In genomic region chr19:42005504-42005903, GRCh38 we compare ENCODE assay signal across 35 cellular contexts. TPM values are rescaled to one million over a fixed set of nuclear protein-coding genes. Genes with fewer than 3 reads are reported as not detected.
"Had no signal": no experiment of that assay in that cellular context is flagged by ENCODE, and none has a peak within 500 bp of the region (broad histone marks: within the 10 kb centered on the region; RNA-seq: fewer than 3 reads in every experiment).

No MANE protein-coding gene starts in this region.

- H3K36me3 Mint-ChIP-seq: activated CD4-positive, alpha-beta memory T cell treated with anti-CD3 and anti-CD28 coated beads for 36 hours; activated naive CD4-positive, alpha-beta T cell treated with anti-CD3 and anti-CD28 coated beads, Interleukin-2, amount 50 U/mL, for 72 hours; activated naive CD8-positive, alpha-beta T cell treated with anti-CD3 and anti-CD28 coated beads for 36 hours had no signal

- DNase-seq: activated B cell treated with CpG ODN at 0.5 μM for 24 hours; activated CD4-positive, alpha-beta memory T cell treated with anti-CD3 and anti-CD28 coated beads for 36 hours; activated CD4-positive, alpha-beta T cell treated with anti-CD3 and anti-CD28 coated beads for 4 hours; activated CD4-positive, alpha-beta T cell treated with anti-CD3 and anti-CD28 coated beads, Interleukin-2, amount 10 ng/mL, durations not matched to agents 24 days and 14 days; activated CD4-positive, alpha-beta T cell treated with anti-CD3 and anti-CD28 coated beads, Interleukin-2, amount 50 U/mL, for 1 hour; activated CD4-positive, alpha-beta T cell treated with anti-CD3 and anti-CD28 coated beads, Interleukin-2, amount 50 U/mL, for 4 hours; activated CD4-positive, CD25-positive, alpha-beta regulatory T cell treated with anti-CD3 and anti-CD28 coated beads, Interleukin-2, amount 50 U/mL, for 72 hours; activated CD8-positive, alpha-beta memory T cell treated with anti-CD3 and anti-CD28 coated beads, Interleukin-2, amount 50 U/mL, for 4 hours; activated CD8-positive, alpha-beta T cell treated with anti-CD3 and anti-CD28 coated beads for 36 hours; activated effector memory CD4-positive, alpha-beta T cell treated with anti-CD3 and anti-CD28 coated beads, Interleukin-2, amount 50 U/mL, for 16 hours; activated gamma-delta T cell treated with Interleukin-2 at 50 U/mL for 16 hours; activated naive CD4-positive, alpha-beta T cell; activated naive CD4-positive, alpha-beta T cell treated with anti-CD3 and anti-CD28 coated beads for 36 hours; activated naive CD4-positive, alpha-beta T cell treated with anti-CD3 and anti-CD28 coated beads, Interleukin-2, amount 50 U/mL, for 16 hours; activated naive CD8-positive, alpha-beta T cell treated with anti-CD3 and anti-CD28 coated beads for 36 hours; activated T-cell treated with anti-CD3 and anti-CD28 coated beads for 4 hours; activated T-cell treated with anti-CD3 and anti-CD28 coated beads, Interleukin-2, amount 50 U/mL, for 1 hour; activated T-cell treated with anti-CD3 and anti-CD28 coated beads, Interleukin-2, amount 50 U/mL, for 4 hours; activated T-cell treated with anti-CD3 and anti-CD28 coated beads, Interleukin-2, amount 50 U/mL, for 72 hours; adrenal gland; amniotic stem cell; aorta; body of pancreas; brain microvascular endothelial cell; central memory CD4-positive, alpha-beta T cell; T-helper 1 cell; T-helper 2 cell; T-helper 9 cell had no signal

- ATAC-seq: activated CD8-positive, alpha-beta T cell treated with anti-CD3 and anti-CD28 coated beads for 36 hours; activated naive CD4-positive, alpha-beta T cell treated with anti-CD3 and anti-CD28 coated beads, Interleukin-2, amount 50 U/mL, for 72 hours; activated T-cell treated with anti-CD3 and anti-CD28 coated beads, Interleukin-2, amount 50 U/mL, for 4 hours; activated T-cell treated with anti-CD3 and anti-CD28 coated beads, Interleukin-2, amount 50 U/mL, for 72 hours; activated T-helper 17 cell treated with anti-CD3 and anti-CD28 coated beads, Interleukin-2, amount 50 U/mL, for 72 hours; body of pancreas had no signal

- H3K4me3 Mint-ChIP-seq: activated B cell treated with CpG ODN at 0.5 μM for 24 hours; activated CD4-positive, alpha-beta memory T cell treated with anti-CD3 and anti-CD28 coated beads for 36 hours; activated CD4-positive, alpha-beta T cell treated with anti-CD3 and anti-CD28 coated beads, Interleukin-2, amount 10 ng/mL, durations not matched to agents 24 days and 14 days; activated CD8-positive, alpha-beta T cell treated with anti-CD3 and anti-CD28 coated beads for 36 hours; activated naive CD4-positive, alpha-beta T cell treated with anti-CD3 and anti-CD28 coated beads for 36 hours; activated naive CD8-positive, alpha-beta T cell treated with anti-CD3 and anti-CD28 coated beads for 36 hours; activated T-cell treated with anti-CD3 and anti-CD28 coated beads, Interleukin-2, amount 50 U/mL, for 4 hours; activated T-cell treated with anti-CD3 and anti-CD28 coated beads, Interleukin-2, amount 50 U/mL, for 72 hours; activated T-helper 1 cell treated with anti-CD3 and anti-CD28 coated beads, Interleukin-12 subunit alpha, Interleukin-12 subunit beta, Interleukin-2, Interleukin-4 antibody, amounts not matched to agents 30 ng/mL and 10 ng/mL and 1 ng/mL, durations not matched to agents 14 hours and 24 hours and 36 hours; activated T-helper 17 cell treated with anti-CD3 and anti-CD28 coated beads, Interleukin-2, amount 50 U/mL, for 72 hours; T-helper 1 cell treated with Interleukin-12 subunit alpha and Interleukin-12 subunit beta and Interleukin-4 antibody, amounts not matched to agents 30 μg/mL and 1 μg/mL, for 36 hours; T-helper 2 cell treated with Interferon-gamma antibody and Interleukin-4, amounts not matched to agents 5 μg/mL and 100 μg/mL, for 36 hours had no signal

- H3K4me3 ChIP-seq: adrenal gland, body of pancreas, breast epithelium had no signal

- H3K36me3 ChIP-seq: adrenal gland, brain microvascular endothelial cell, breast epithelium had no signal

- H3K9me3 ChIP-seq: adrenal gland, body of pancreas, breast epithelium had no signal

- H3K9me3 Mint-ChIP-seq: activated B cell treated with CpG ODN at 0.5 μM for 24 hours; activated CD4-positive, alpha-beta memory T cell treated with anti-CD3 and anti-CD28 coated beads for 36 hours; activated CD4-positive, alpha-beta T cell treated with anti-CD3 and anti-CD28 coated beads, Interleukin-2, amount 10 ng/mL, durations not matched to agents 24 days and 14 days; activated CD8-positive, alpha-beta T cell treated with anti-CD3 and anti-CD28 coated beads for 36 hours; activated naive CD4-positive, alpha-beta T cell treated with anti-CD3 and anti-CD28 coated beads for 36 hours; activated naive CD4-positive, alpha-beta T cell treated with anti-CD3 and anti-CD28 coated beads, Interleukin-2, amount 50 U/mL, for 72 hours; activated naive CD8-positive, alpha-beta T cell treated with anti-CD3 and anti-CD28 coated beads for 36 hours; activated T-cell treated with anti-CD3 and anti-CD28 coated beads, Interleukin-2, amount 50 U/mL, for 4 hours; activated T-cell treated with anti-CD3 and anti-CD28 coated beads, Interleukin-2, amount 50 U/mL, for 72 hours; activated T-helper 1 cell treated with anti-CD3 and anti-CD28 coated beads, Interleukin-12 subunit alpha, Interleukin-12 subunit beta, Interleukin-2, Interleukin-4 antibody, amounts not matched to agents 30 ng/mL and 10 ng/mL and 1 ng/mL, durations not matched to agents 14 hours and 24 hours and 36 hours; activated T-helper 17 cell treated with anti-CD3 and anti-CD28 coated beads, Interleukin-2, amount 50 U/mL, for 72 hours; T-helper 1 cell treated with Interleukin-12 subunit alpha and Interleukin-12 subunit beta and Interleukin-4 antibody, amounts not matched to agents 30 μg/mL and 1 μg/mL, for 36 hours; T-helper 2 cell treated with Interferon-gamma antibody and Interleukin-4, amounts not matched to agents 5 μg/mL and 100 μg/mL, for 36 hours had no signal

- H3K27ac Mint-ChIP-seq: activated B cell treated with CpG ODN at 0.5 μM for 24 hours; activated CD4-positive, alpha-beta memory T cell treated with anti-CD3 and anti-CD28 coated beads for 36 hours; activated CD4-positive, alpha-beta T cell treated with anti-CD3 and anti-CD28 coated beads, Interleukin-2, amount 10 ng/mL, durations not matched to agents 24 days and 14 days; activated CD8-positive, alpha-beta T cell treated with anti-CD3 and anti-CD28 coated beads for 36 hours; activated naive CD4-positive, alpha-beta T cell treated with anti-CD3 and anti-CD28 coated beads for 36 hours; activated naive CD4-positive, alpha-beta T cell treated with anti-CD3 and anti-CD28 coated beads, Interleukin-2, amount 50 U/mL, for 72 hours; activated naive CD8-positive, alpha-beta T cell treated with anti-CD3 and anti-CD28 coated beads for 36 hours; activated T-cell treated with anti-CD3 and anti-CD28 coated beads, Interleukin-2, amount 50 U/mL, for 72 hours; activated T-helper 1 cell treated with anti-CD3 and anti-CD28 coated beads, Interleukin-12 subunit alpha, Interleukin-12 subunit beta, Interleukin-2, Interleukin-4 antibody, amounts not matched to agents 30 ng/mL and 10 ng/mL and 1 ng/mL, durations not matched to agents 14 hours and 24 hours and 36 hours; activated T-helper 17 cell treated with anti-CD3 and anti-CD28 coated beads, Interleukin-2, amount 50 U/mL, for 72 hours; T-helper 1 cell treated with Interleukin-12 subunit alpha and Interleukin-12 subunit beta and Interleukin-4 antibody, amounts not matched to agents 30 μg/mL and 1 μg/mL, for 36 hours; T-helper 2 cell treated with Interferon-gamma antibody and Interleukin-4, amounts not matched to agents 5 μg/mL and 100 μg/mL, for 36 hours had no signal

- H3K27me3 ChIP-seq: body of pancreas had no signal

- H3K4me1 ChIP-seq: adrenal gland, body of pancreas, breast epithelium had no signal

- H3K27ac ChIP-seq: adrenal gland, body of pancreas, brain microvascular endothelial cell, breast epithelium, VCaP had no signal

- H3K4me1 Mint-ChIP-seq: activated B cell treated with CpG ODN at 0.5 μM for 24 hours; activated naive CD8-positive, alpha-beta T cell treated with anti-CD3 and anti-CD28 coated beads for 36 hours; activated T-helper 17 cell treated with anti-CD3 and anti-CD28 coated beads, Interleukin-2, amount 50 U/mL, for 72 hours had no signal

RNA-seq across cellular contexts. Expression of gene ATP1A3, which starts 11.5 kb away (rescaled TPM):
- total RNA-seq: aorta, breast epithelium had no signal
